11 cellular contexts compared by ENCODE assay signal in the genomic region with DNA sequence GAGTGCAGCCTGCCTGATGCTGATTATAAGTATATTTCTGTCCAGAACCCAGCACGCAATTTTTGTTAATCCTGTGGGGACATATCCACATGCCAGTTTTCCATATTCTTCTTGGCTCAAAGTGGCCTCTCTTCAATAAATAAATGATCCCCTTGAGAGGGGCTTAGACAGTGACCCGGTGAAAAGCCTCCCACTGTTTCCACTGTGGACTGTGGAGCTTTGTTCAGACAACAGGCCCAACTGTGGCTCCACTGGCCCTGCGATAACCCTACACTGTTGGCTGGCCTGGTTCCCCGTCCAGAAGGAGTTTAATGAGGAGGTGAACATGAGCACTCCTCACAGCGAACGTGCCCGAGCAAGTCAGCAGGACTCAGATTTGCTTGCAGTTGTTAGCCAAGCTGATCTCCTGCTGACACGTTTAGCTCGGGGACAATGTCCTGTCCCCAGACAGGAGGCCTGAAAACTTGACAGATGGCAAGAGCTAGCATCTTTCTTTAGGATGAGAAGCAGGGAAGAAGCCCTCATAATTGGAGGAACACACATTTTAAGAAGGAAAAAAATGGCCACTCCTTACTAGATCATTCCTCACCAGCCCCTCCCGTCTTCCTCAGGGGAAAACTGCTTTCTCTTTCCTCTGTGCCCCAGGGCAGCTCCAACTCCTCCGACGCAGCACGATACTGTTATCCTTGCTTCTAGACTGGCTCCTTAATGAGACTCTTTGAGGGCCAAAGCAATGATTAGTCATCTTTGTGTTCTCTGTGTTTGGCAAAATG. TPM values are rescaled to one million over a fixed set of nuclear protein-coding genes. Genes with fewer than 3 reads are reported as not detected.
DNase-seq lines count a peak whose midpoint lies in the region; FAIRE-seq and TF ChIP-seq lines count a peak whose summit lies in the region.
"Had no signal": no experiment of that assay in that cellular context is flagged by ENCODE, and none has a peak within 500 bp of the region (broad histone marks: within the 10 kb centered on the region; RNA-seq: fewer than 3 reads in every experiment).

No MANE protein-coding gene starts in this region.

- H4K5ac ChIP-seq in H9 (ENCODE audit: insufficient read length, low read depth, low read length): no peak overlapping the region

- no peaks in the 10 kb centered on the region for H3K27me3 ChIP-seq in H9 (ENCODE audit: insufficient read depth, low read length)
- H3K27me3 ChIP-seq in endocrine pancreas (ENCODE audit: control insufficient read depth, insufficient read depth, low read length): peaks cover under 1% of the 10 kb centered on the region
- no peaks in the 10 kb centered on the region for H3K27me3 ChIP-seq in small intestine (ENCODE audit: control insufficient read depth in 2 of 2, insufficient read depth in 2 of 2, low read length in 2 of 2)

- peak overlapping the region; percentile 2 for H3K18ac ChIP-seq in H9 (ENCODE audit: insufficient read length, low read depth, low read length)

- H2BK12ac ChIP-seq in H9 (ENCODE audit: insufficient read length, low read depth, low read length): no peak overlapping the region

- WGBS in H9 (ENCODE audit: extremely low coverage, insufficient read length, low lambda C conversion rate): no CpG with 5 or more reads among the region's 13 CpGs
- 80 to 88% (median 82%) methylated on average over 13 of the region's 13 CpGs for WGBS in small intestine, 3 donors

- no peak overlapping the region for H2BK120ac ChIP-seq in H9 (ENCODE audit: low read depth, low read length, poor library complexity, severe bottlenecking)

- H3K36me3 ChIP-seq in endocrine pancreas (ENCODE audit: control insufficient read depth, insufficient read depth, low read length) (no peaks in the 10 kb centered on the region), small intestine (ENCODE audit: control insufficient read depth in 2 of 2, insufficient read depth in 2 of 2, low read length in 2 of 2) (no peaks in the 10 kb centered on the region)

- H3K9ac ChIP-seq in H9 (ENCODE audit: extremely low read depth, insufficient read length, low read length) (no peak overlapping the region), endocrine pancreas (ENCODE audit: control insufficient read depth, insufficient read depth, low read length) (no peak overlapping the region)

- H3K23me2 ChIP-seq in H9 (ENCODE audit: insufficient read length, low read depth, low read length, poor library complexity, severe bottlenecking): no peaks in the 10 kb centered on the region

- no peak for FAIRE-seq in small intestine (lab: Jason Lieb, UNC)

- no peak overlapping the region for H2AFZ ChIP-seq in H9 (ENCODE audit: low read length)

- no peak for DNase-seq in H9
- peak; percentile 90 to 96 for DNase-seq in NCI-H524 (lab: John Stamatoyannopoulos, UW)
- peak; percentile 69 for DNase-seq in renal cortical epithelial cell (ENCODE audit: low read depth)
- DNase-seq in activated CD4-positive, alpha-beta T cell treated with anti-CD3 and anti-CD28 coated beads for 48 hours: no peak
- DNase-seq in HCEC 1CT: no peak
- no peak for DNase-seq in small intestine
- no peak for DNase-seq in SK-N-DZ (ENCODE audit: low spot score)
- DNase-seq: DND-41, NCI-H2029 treated with DMSO at 0.1 percent for 48 hours had no signal

- H3K9me3 ChIP-seq in H9 (ENCODE audit: control insufficient read depth, low read depth, low read length) (no peaks in the 10 kb centered on the region), endocrine pancreas (ENCODE audit: control insufficient read depth, low read length) (no peaks in the 10 kb centered on the region), small intestine (ENCODE audit: control insufficient read depth, low read depth) (no peaks in the 10 kb centered on the region)

- H3K14ac ChIP-seq in H9 (ENCODE audit: insufficient read depth, low read length): no peak overlapping the region

- no peaks in the 10 kb centered on the region for H4K20me1 ChIP-seq in H9 (ENCODE audit: control insufficient read depth, insufficient read depth, insufficient read length)

- H2BK20ac ChIP-seq in H9 (ENCODE audit: low read depth, low read length, poor library complexity, severe bottlenecking): no peak overlapping the region

- no peak overlapping the region for H4K8ac ChIP-seq in H9 (replicated peaks; ENCODE audit: insufficient read length, low read depth, low read length)

- H3K23ac ChIP-seq in H9 (ENCODE audit: insufficient read length, low read depth, low read length): no peak overlapping the region

- H3K79me2 ChIP-seq in H9 (ENCODE audit: insufficient read depth, low read length): no peaks in the 10 kb centered on the region

- H3K27ac ChIP-seq in H9 (ENCODE audit: insufficient read length, low read depth, low read length) (no peak overlapping the region), small intestine (ENCODE audit: low read depth in 1 of 2, low read length in 1 of 2) (peak overlapping the region in 1 of 2 donors; percentile 3)

- H2BK15ac ChIP-seq in H9 (ENCODE audit: low read depth, low read length): no peak overlapping the region

- H3K4me3 ChIP-seq in endocrine pancreas (ENCODE audit: control insufficient read depth, insufficient read depth, low read length) (peak overlapping the region; percentile 30), small intestine (ENCODE audit: low read depth in 1 of 2, low read length in 2 of 2) (no peak overlapping the region)

- H3K9me3 Mint-ChIP-seq in H9: no peaks in the 10 kb centered on the region
- H3K9me3 Mint-ChIP-seq: stimulated activated naive CD8-positive, alpha-beta T cell treated with anti-CD3 and anti-CD28 coated beads, Interleukin-15, Interleukin-2, amounts not matched to agents 100 ng/mL and 50 ng/mL, for 24 hours had no signal

- H3K36me3 Mint-ChIP-seq in H9 (ENCODE audit: insufficient read depth in 1 of 3, low read depth in 3 of 3): no peaks in the 10 kb centered on the region

- no peak overlapping the region for H4K91ac ChIP-seq in H9 (ENCODE audit: insufficient read length, low read depth, low read length)

- no peak overlapping the region for H3K56ac ChIP-seq in H9 (ENCODE audit: insufficient read length, low read depth, low read length)

- H2BK5ac ChIP-seq in H9 (ENCODE audit: insufficient read length, low read length): no peak overlapping the region

- peaks cover 41% of the 10 kb centered on the region in 2 experiments for H3K4me1 Mint-ChIP-seq in H9

- peaks cover 10% of the 10 kb centered on the region; the same call in 1 of the 2 replicates for H3K4me1 ChIP-seq in H9 (ENCODE audit: insufficient read depth, low read length)
- H3K4me1 ChIP-seq in endocrine pancreas (ENCODE audit: control insufficient read depth, insufficient read depth, low read length): no peaks in the 10 kb centered on the region
- H3K4me1 ChIP-seq in small intestine (ENCODE audit: control insufficient read depth in 2 of 2, insufficient read depth in 1 of 2, low read depth in 1 of 2, low read length in 1 of 2): no peaks in the 10 kb centered on the region

- no peaks in the 10 kb centered on the region for H3K79me1 ChIP-seq in H9 (ENCODE audit: insufficient read depth, low read depth, low read length, poor library complexity, severe bottlenecking)

- no peaks in the 10 kb centered on the region; the same call in 1 of the 2 replicates for H3K27me3 Mint-ChIP-seq in H9 (ENCODE audit: low read depth)
- H3K27me3 Mint-ChIP-seq: stimulated activated naive CD8-positive, alpha-beta T cell treated with anti-CD3 and anti-CD28 coated beads, Interleukin-15, Interleukin-2, amounts not matched to agents 100 ng/mL and 50 ng/mL, for 24 hours had no signal

- H3K27ac Mint-ChIP-seq in H9: peak overlapping the region in 2 of 3 experiments; percentile 15 to 74; a peak in 3 of 7 replicates
- H3K27ac Mint-ChIP-seq: stimulated activated naive CD8-positive, alpha-beta T cell treated with anti-CD3 and anti-CD28 coated beads, Interleukin-15, Interleukin-2, amounts not matched to agents 100 ng/mL and 50 ng/mL, for 24 hours had no signal

- H3K4me3 Mint-ChIP-seq in H9: no peak overlapping the region
- H3K4me3 Mint-ChIP-seq: stimulated activated naive CD8-positive, alpha-beta T cell treated with anti-CD3 and anti-CD28 coated beads, Interleukin-15, Interleukin-2, amounts not matched to agents 100 ng/mL and 50 ng/mL, for 24 hours had no signal

- no peak for TF ChIP-seq CTCF in H9 (conservative IDR thresholded peaks at IDR 0.05)

- no peak overlapping the region for H2AK5ac ChIP-seq in H9 (ENCODE audit: insufficient read length, low read length)

- H3K4ac ChIP-seq in H9 (ENCODE audit: low read depth, low read length): no peak overlapping the region

- no peak overlapping the region for H3K4me2 ChIP-seq in H9 (ENCODE audit: insufficient read depth, insufficient read length, low read length)

- no peak overlapping the region for H3T11ph ChIP-seq in H9 (ENCODE audit: low read length)

RNA-seq across cellular contexts. Expression of a gene that starts 20.0 kb away (rescaled TPM):
- total RNA-seq in H9 (2021): 45.1 and 50.7 TPM in 2 replicates
- total RNA-seq in renal cortical epithelial cell: 35.6 and 107 TPM in 2 replicates
- polyA plus RNA-seq in small intestine: 1 to 10 TPM; 2.5 to 7.6 (median 4.3) TPM
- 27.8 and 30.0 TPM in 2 replicates for polyA plus RNA-seq in SK-N-DZ (2014; cell fraction: cytosol; rRNA removed)
- 49.5 and 79.4 TPM in 2 replicates for polyA plus RNA-seq in SK-N-DZ (2014; cell fraction: nucleus; rRNA removed)

Comparison
In these comparisons a context has a peak if more than half of its experiments do, and no peak if none do; other contexts are left out.
1. DNase-seq: peak in NCI-H524 (2 of 2) and renal cortical epithelial cell (single experiment); none in H9 (single experiment), activated CD4-positive, alpha-beta T cell treated with anti-CD3 and anti-CD28 coated beads for 48 hours (single experiment), HCEC 1CT (single experiment), small intestine (single experiment) and SK-N-DZ (single experiment).